Comparison of ENCODE assay signal across 18 cellular contexts in genomic region chr6:54874349-54875048, GRCh38. TPM values are rescaled to one million over a fixed set of nuclear protein-coding genes. Genes with fewer than 3 reads are reported as not detected.
A peak's percentile ranks its signal among the peaks of the same experiment; 100 is the strongest.
DNase-seq lines count a peak whose midpoint lies in the region; ATAC-seq, FAIRE-seq and TF ChIP-seq lines count a peak whose summit lies in the region.
"Had no signal": no experiment of that assay in that cellular context is flagged by ENCODE, and none has a peak within 500 bp of the region (broad histone marks: within the 10 kb centered on the region; RNA-seq: fewer than 3 reads in every experiment).

No MANE protein-coding gene starts in this region.

- no peak for ATAC-seq in HG03135 (IDR thresholded peaks at IDR 0.05; ENCODE audit: unreplicated experiment)
- ATAC-seq in GM21447 (IDR thresholded peaks at IDR 0.05; ENCODE audit: unreplicated experiment), result no peak
- ATAC-seq: GM12878 had no signal

- H3K9me3 Mint-ChIP-seq in astrocyte (ENCODE audit: unreplicated experiment), result no peaks in the 10 kb centered on the region
- H3K9me3 Mint-ChIP-seq: HFFc6 had no signal

- H3K4me2 ChIP-seq in astrocyte (ENCODE audit: low read length), result no peak overlapping the region
- H3K4me2 ChIP-seq in keratinocyte (ENCODE audit: control insufficient read depth, extremely low read depth, insufficient read depth, low read depth, low read length), result peak overlapping the region; percentile 76

- H3K4me3 ChIP-seq in astrocyte (ENCODE audit: insufficient read depth, low read depth, low read length), result no peak overlapping the region
- peak overlapping the region in 1 of 3 experiments; percentile 26 for H3K4me3 ChIP-seq in keratinocyte (ENCODE audit: control insufficient read depth in 2 of 3, extremely low read depth in 1 of 3, insufficient read depth in 2 of 3, low read depth in 1 of 3, low read length in 3 of 3)
- no peak overlapping the region for H3K4me3 ChIP-seq in testis
- H3K4me3 ChIP-seq: GM12878, GM23248 had no signal

- intact Hi-C loops in testis (cut with DNase I; ENCODE audit: low total_unique reads), result no loop called here

- TF ChIP-seq CTCF in astrocyte (IDR thresholded peaks at IDR 0.05; ENCODE audit: insufficient read depth, low read depth, low read length) (no peak), keratinocyte (optimal IDR thresholded peaks at IDR 0.05 in 1 of 3, IDR thresholded peaks at IDR 0.05 in 1 of 3, conservative IDR thresholded peaks at IDR 0.05 in 1 of 3; ENCODE audit: extremely low read depth in 1 of 3, insufficient read depth in 2 of 3, low read length in 3 of 3) (no peak), testis (IDR thresholded peaks at IDR 0.05) (no peak)

- no peak overlapping the region for H2AFZ ChIP-seq in astrocyte (ENCODE audit: low read depth, low read length)
- H2AFZ ChIP-seq in keratinocyte (ENCODE audit: control insufficient read depth, low read length), result no peak overlapping the region
- H2AFZ ChIP-seq: GM23248 had no signal

- H3K36me3 Mint-ChIP-seq in astrocyte (ENCODE audit: low read depth, unreplicated experiment), result no peaks in the 10 kb centered on the region

- FAIRE-seq in astrocyte (lab: Jason Lieb, UNC), result peak; percentile 23
- peak; percentile 90 for FAIRE-seq in keratinocyte (lab: Jason Lieb, UNC)
- FAIRE-seq: GM12878, GM18507 had no signal

- no peak overlapping the region for H3K27ac ChIP-seq in astrocyte (ENCODE audit: low read depth, low read length)
- H3K27ac ChIP-seq in keratinocyte (ENCODE audit: control insufficient read depth, insufficient read depth, low read length), result peak overlapping the region; percentile 94
- H3K27ac ChIP-seq in testis, result no peak overlapping the region
- H3K27ac ChIP-seq: C4-2B, GM23248 had no signal

- H3K4me3 Mint-ChIP-seq in astrocyte (ENCODE audit: unreplicated experiment), result no peak overlapping the region
- H3K4me3 Mint-ChIP-seq: HFFc6 had no signal

- H3K4me1 Mint-ChIP-seq in astrocyte (ENCODE audit: low read depth, unreplicated experiment), result no peaks in the 10 kb centered on the region

- TF ChIP-seq POLR2A in testis (IDR thresholded peaks at IDR 0.05), result no peak

- H3K36me3 ChIP-seq in astrocyte (ENCODE audit: insufficient read depth, low read length) (no peaks in the 10 kb centered on the region), keratinocyte (ENCODE audit: control insufficient read depth in 2 of 2, extremely low read depth in 1 of 2, insufficient read depth in 2 of 2, low read length in 2 of 2) (peaks cover 4 to 21% of the 10 kb centered on the region in 2 experiments), testis (ENCODE audit: low read depth, missing control alignments) (no peaks in the 10 kb centered on the region)

- H4K20me1 ChIP-seq in astrocyte (ENCODE audit: insufficient read depth, low read length), result no peaks in the 10 kb centered on the region
- H4K20me1 ChIP-seq in keratinocyte (ENCODE audit: control insufficient read depth, extremely low read depth, insufficient read depth, low read length), result no peaks in the 10 kb centered on the region

- in situ Hi-C loops in Caki2 (cut with HindIII; ENCODE audit: low pct_unique_long_range_greater_than_20kb, low sequenced_read_pairs), result no loop called here

- no peaks in the 10 kb centered on the region for H3K79me2 ChIP-seq in astrocyte (ENCODE audit: insufficient read depth, low read length)
- H3K79me2 ChIP-seq in keratinocyte (ENCODE audit: control insufficient read depth, insufficient read depth, low read length), result peaks cover 78% of the 10 kb centered on the region

- H3K27me3 ChIP-seq in astrocyte (ENCODE audit: insufficient read depth, low read length), result no peaks in the 10 kb centered on the region
- H3K27me3 ChIP-seq in keratinocyte (ENCODE audit: control insufficient read depth, extremely low read depth, insufficient read depth, low read length), result no peaks in the 10 kb centered on the region
- no peaks in the 10 kb centered on the region for H3K27me3 ChIP-seq in testis

- H3K27me3 Mint-ChIP-seq in astrocyte (ENCODE audit: low read depth, unreplicated experiment), result no peaks in the 10 kb centered on the region

- H3K4me1 ChIP-seq in astrocyte (ENCODE audit: insufficient read depth, low read length) (no peaks in the 10 kb centered on the region), keratinocyte (ENCODE audit: control insufficient read depth, extremely low read depth, insufficient read depth, low read length) (peaks cover 53% of the 10 kb centered on the region), testis (no peaks in the 10 kb centered on the region)

- H3K9me3 ChIP-seq in astrocyte (ENCODE audit: insufficient read depth, low read depth, low read length) (no peaks in the 10 kb centered on the region), keratinocyte (ENCODE audit: control insufficient read depth, low read depth, low read length) (no peaks in the 10 kb centered on the region), testis (no peaks in the 10 kb centered on the region)
- H3K9me3 ChIP-seq: Caco-2 had no signal

- no peak overlapping the region for H3K9ac ChIP-seq in astrocyte (ENCODE audit: low read length)
- H3K9ac ChIP-seq in keratinocyte (ENCODE audit: control insufficient read depth, extremely low read depth, insufficient read depth, low read length), result peak overlapping the region; percentile 66
- H3K9ac ChIP-seq: GM23248 had no signal

- DNase-seq in Caki2 (ENCODE audit: low read depth) (peak; percentile 19), NCI-H226 (peak; percentile 49), astrocyte (ENCODE audit: low read depth) (no peak), keratinocyte (ENCODE audit: low read depth, low spot score) (peak; percentile 50), SKM-1 treated with dmso at 0.1 percent for 144 hours (lab: John Stamatoyannopoulos, UW; ENCODE audit: unreplicated experiment) (no peak), testis (no peak)
- DNase-seq: Caco-2, GM23248, HFFc6, NCI-H187 treated with DMSO at 0.1 percent for 48 hours, NCI-H82 had no signal

- dilution Hi-C loops in keratinocyte (cut with MboI; ENCODE audit: extremely low pct_ligation_motif_present, low sequenced_read_pairs), result no loop called here

- WGBS in testis, 2 donors, result 78 to 83% methylated on average over 2 of the region's 2 CpGs

- no peak overlapping the region for H3K27ac Mint-ChIP-seq in astrocyte (ENCODE audit: unreplicated experiment)
- H3K27ac Mint-ChIP-seq: HFFc6 had no signal

- no peaks in the 10 kb centered on the region for H3K9me1 ChIP-seq in keratinocyte (ENCODE audit: control insufficient read depth, extremely low read depth, insufficient read depth, low read length)

RNA-seq across cellular contexts. Expression of gene FAM83B, which starts 27.9 kb away (rescaled TPM):
- not detected in 2 replicates for total RNA-seq in Caki2 (2014; rRNA removed; shearing (Covaris generic); ENCODE audit: low replicate concordance)
- 0.79 and 1.9 TPM in 2 replicates for total RNA-seq in astrocyte
- 19.3 to 30.3 TPM (median 26.5 TPM) in 3 replicates for polyA plus RNA-seq in keratinocyte
- 17.3 TPM for polyA plus RNA-seq in keratinocyte (2011; ENCODE audit: low read depth)
- 9.3 and 22.6 TPM in 2 replicates for polyA plus RNA-seq in keratinocyte (2011; cell fraction: cytosol; rRNA removed)
- 37.4 and 43.7 TPM in 2 replicates for polyA plus RNA-seq in keratinocyte (2011; cell fraction: nucleus; rRNA removed)
- 16.0 and 22.5 TPM in 2 replicates for polyA plus RNA-seq in keratinocyte (2012; ENCODE audit: low replicate concordance)
- 23.3 to 129 TPM (median 87.9 TPM) in 3 replicates for polyA minus RNA-seq in keratinocyte
- polyA minus RNA-seq in keratinocyte (2011; cell fraction: cytosol; rRNA and poly(A)+ RNA removed), result 42.2 TPM
- 117 and 220 TPM in 2 replicates for polyA minus RNA-seq in keratinocyte (2011; cell fraction: nucleus; rRNA and poly(A)+ RNA removed)
- total RNA-seq in testis, result 1 to 10 TPM; 1.3 to 1.6 TPM
- 1.0 TPM for polyA plus RNA-seq in testis (ENCODE audit: insufficient read depth, low read depth, low replicate concordance)
- total RNA-seq: A172, G401, GM23248, HFFc6 had no signal
- polyA plus RNA-seq: GM12878, GM23248 had no signal

Comparison
In these comparisons a context has a peak if more than half of its experiments do, and no peak if none do; other contexts are left out.
1. DNase-seq: peak in Caki2 (single experiment), NCI-H226 (single experiment) and keratinocyte (single experiment); none in astrocyte (single experiment), SKM-1 treated with dmso at 0.1 percent for 144 hours (single experiment) and testis (single experiment).